10 cellular contexts compared by ENCODE assay signal in genomic region chr15:76994001-76994400, GRCh38. TPM values are rescaled to one million over a fixed set of nuclear protein-coding genes. Genes with fewer than 3 reads are reported as not detected.
A peak's percentile ranks its signal among the peaks of the same experiment; 100 is the strongest.
DNase-seq lines count a peak whose midpoint lies in the region; ATAC-seq, FAIRE-seq and TF ChIP-seq lines count a peak whose summit lies in the region.
"Had no signal": no experiment of that assay in that cellular context is flagged by ENCODE, and none has a peak within 500 bp of the region (broad histone marks: within the 10 kb centered on the region; RNA-seq: fewer than 3 reads in every experiment).

No MANE protein-coding gene starts in this region.

- TF ChIP-seq CTCF in A549 (IDR thresholded peaks at IDR 0.05), result no peak
- no peak for TF ChIP-seq CTCF in RWPE2 (IDR thresholded peaks at IDR 0.05; ENCODE audit: poor library complexity, severe bottlenecking)

- whole genome bisulfite sequencing in A549 (ENCODE audit: missing lambda C conversion rate), result 66% methylated on average over 5 of the region's 8 CpGs
- 87 to 95% methylated on average over 8 of the region's 8 CpGs for WGBS in GM23248 (ENCODE audit: low coverage in 1 of 2, low lambda C conversion rate in 2 of 2, missing lambda C conversion rate in 2 of 2), 2 experiments

- POLR2A ChIA-PET in A549 (lab: Yijun Ruan, JAX), result no interaction called here

- ATAC-seq in A549 (peak in 1 of 2 experiments; percentile 60; a peak in 3 of 6 replicates), RWPE2 (ENCODE audit: low read depth) (peak; percentile 69), memory B cell (ENCODE audit: low read depth) (no peak), HG02642 (IDR thresholded peaks at IDR 0.05; ENCODE audit: poor library complexity, unreplicated experiment) (no peak)

- H3K4me2 ChIP-seq in A549 (no peak overlapping the region), GM23248 (ENCODE audit: unreplicated experiment) (no peak overlapping the region)

- no peaks in the 10 kb centered on the region for H3K27me3 Mint-ChIP-seq in memory B cell

- DNase-seq in A549 (ENCODE audit: low read depth in 1 of 2, low spot score in 1 of 2) (peak in 1 of 2 experiments; percentile 43), RWPE2 (ENCODE audit: low spot score) (peak; percentile 79), memory B cell (ENCODE audit: low spot score in 2 of 2) (no peak), GM23248 (no peak), DMS 273 treated with DMSO at 0.1 percent for 48 hours (lab: John Stamatoyannopoulos, UW) (no peak), frontal cortex (ENCODE audit: low spot score in 2 of 2) (no peak)
- DNase-seq in activated T-helper 9 cell treated with anti-CD3 and anti-CD28 coated beads, Interleukin-2, amount 50 U/mL, for 16 hours (ENCODE audit: low read depth), result peak; percentile 43

- peak overlapping the region in 1 of 2 experiments; percentile 21; a peak in 1 of 6 replicates for H3K27ac ChIP-seq in A549
- H3K27ac ChIP-seq in RWPE2 (ENCODE audit: poor library complexity, severe bottlenecking), result peak overlapping the region; percentile 0
- no peak overlapping the region for H3K27ac ChIP-seq in GM23248
- H3K27ac ChIP-seq: SK-N-MC had no signal

- no peak overlapping the region for H3K4me3 ChIP-seq in A549
- H3K4me3 ChIP-seq in RWPE2 (ENCODE audit: severe bottlenecking), result no peak overlapping the region
- no peak overlapping the region for H3K4me3 ChIP-seq in GM23248
- H3K4me3 ChIP-seq: SK-N-MC had no signal

- no peak for FAIRE-seq in A549 (lab: Jason Lieb, UNC)
- no peak for FAIRE-seq in frontal cortex (lab: Jason Lieb, UNC)

- no peak for TF ChIP-seq EP300 in A549 (IDR thresholded peaks at IDR 0.05)

- H3K4me1 ChIP-seq in A549 (peaks cover 15% of the 10 kb centered on the region), RWPE2 (ENCODE audit: insufficient read depth, poor library complexity, severe bottlenecking) (peaks cover 21% of the 10 kb centered on the region), GM23248 (ENCODE audit: insufficient read depth) (peaks cover 13% of the 10 kb centered on the region)

- no peak overlapping the region for H2AFZ ChIP-seq in GM23248

- no peaks in the 10 kb centered on the region for H3K9me2 ChIP-seq in GM23248 (ENCODE audit: insufficient read depth)

- peak overlapping the region; percentile 55 for H3K4me3 Mint-ChIP-seq in memory B cell

- peak overlapping the region; percentile 94 for H3K27ac Mint-ChIP-seq in memory B cell

- CTCF ChIA-PET in A549 (lab: Yijun Ruan, JAX), result interaction anchor here (2.6 kb wide), 1 partner anchor 30 kb away, joined by 11 read pairs; no protein-coding TSS in a partner anchor

- H3K9ac ChIP-seq in GM23248, result no peak overlapping the region

- peaks cover 4% of the 10 kb centered on the region; the same call in 1 of the 2 replicates for H3F3A ChIP-seq in GM23248 (ENCODE audit: insufficient read depth)

- H3K9me3 ChIP-seq in A549 (no peaks in the 10 kb centered on the region), RWPE2 (ENCODE audit: severe bottlenecking) (no peaks in the 10 kb centered on the region), GM23248 (ENCODE audit: low read depth) (no peaks in the 10 kb centered on the region)
- H3K9me3 ChIP-seq: tibial nerve had no signal

- no peak for TF ChIP-seq RAD21 in A549 (conservative IDR thresholded peaks at IDR 0.05 in 1 of 2, IDR thresholded peaks at IDR 0.05 in 1 of 2)

- no peaks in the 10 kb centered on the region for H3K27me3 ChIP-seq in RWPE2 (ENCODE audit: insufficient read depth, poor library complexity, severe bottlenecking)
- no peaks in the 10 kb centered on the region for H3K27me3 ChIP-seq in GM23248 (replicated peaks; ENCODE audit: insufficient read depth)
- H3K27me3 ChIP-seq: tibial nerve had no signal

- H3K79me2 ChIP-seq in GM23248 (ENCODE audit: insufficient read depth), result no peaks in the 10 kb centered on the region

- H3K4me1 Mint-ChIP-seq in memory B cell, result peaks cover 44% of the 10 kb centered on the region

- no peaks in the 10 kb centered on the region for H4K20me1 ChIP-seq in GM23248 (ENCODE audit: insufficient read depth)

- peaks cover 4% of the 10 kb centered on the region for H3K36me3 Mint-ChIP-seq in memory B cell

- H3K36me3 ChIP-seq in RWPE2 (ENCODE audit: low read depth), result no peaks in the 10 kb centered on the region
- H3K36me3 ChIP-seq in GM23248 (ENCODE audit: low read depth), result no peaks in the 10 kb centered on the region
- H3K36me3 ChIP-seq: tibial nerve had no signal

- no peaks in the 10 kb centered on the region for H3K9me3 Mint-ChIP-seq in memory B cell

- in situ Hi-C loops in GM23248 (cut with MboI), result no loop called here

- no peak for TF ChIP-seq POLR2A in A549 (IDR thresholded peaks at IDR 0.05; ENCODE audit: low read length)

TF ChIP-seq in A549, 52 proteins besides CTCF, POLR2A, EP300 and RAD21:
- TF ChIP-seq MAFK (IDR thresholded peaks at IDR 0.05; ENCODE audit: partially characterized antibody) (peak; percentile 54), RFX5 (IDR thresholded peaks at IDR 0.05) (no peak)
TF ChIP-seq in A549: peak in this region for 1.

RNA-seq across cellular contexts. Expression of gene PSTPIP1, which starts 0.9 kb away (rescaled TPM):
- polyA plus RNA-seq in A549 (2011; rRNA removed), result not detected in 2 replicates
- 0.04 TPM in 1 of 2 replicates, not detected in the other for polyA plus RNA-seq in A549 (2012; cell fraction: cytosol; rRNA removed)
- polyA plus RNA-seq in A549 (2012; cell fraction: nucleus; rRNA removed), result 0.12 TPM in 1 of 2 replicates, not detected in the other
- not detected in 3 replicates for polyA plus RNA-seq in A549 (2017; fragmentation: RNase III; extraction: RNeasy Plus Mini Kit Qiagen cat#74134 plus additional on column Dnase treatment)
- not detected in 2 replicates for polyA minus RNA-seq in A549 (2011; rRNA and poly(A)+ RNA removed)
- 0.38 TPM in 1 of 2 replicates, not detected in the other for total RNA-seq in GM23248 (2014; rRNA removed; shearing (Covaris generic))
- 0.71 and 0.80 TPM in 2 replicates for polyA plus RNA-seq in GM23248 (2016; fragmentation: Nextera tagmentation; extraction: Ambion mirVana)
- total RNA-seq in frontal cortex, result 0.41 TPM

Comparison
In these comparisons a context has a peak if more than half of its experiments do, and no peak if none do; other contexts are left out.
1. DNase-seq: peak in RWPE2 (single experiment) and activated T-helper 9 cell treated with anti-CD3 and anti-CD28 coated beads, Interleukin-2, amount 50 U/mL, for 16 hours (single experiment); none in memory B cell (0 of 2), GM23248 (single experiment), DMS 273 treated with DMSO at 0.1 percent for 48 hours (single experiment) and frontal cortex (0 of 2).